19 cellular contexts compared by ENCODE assay signal in the genomic region with DNA sequence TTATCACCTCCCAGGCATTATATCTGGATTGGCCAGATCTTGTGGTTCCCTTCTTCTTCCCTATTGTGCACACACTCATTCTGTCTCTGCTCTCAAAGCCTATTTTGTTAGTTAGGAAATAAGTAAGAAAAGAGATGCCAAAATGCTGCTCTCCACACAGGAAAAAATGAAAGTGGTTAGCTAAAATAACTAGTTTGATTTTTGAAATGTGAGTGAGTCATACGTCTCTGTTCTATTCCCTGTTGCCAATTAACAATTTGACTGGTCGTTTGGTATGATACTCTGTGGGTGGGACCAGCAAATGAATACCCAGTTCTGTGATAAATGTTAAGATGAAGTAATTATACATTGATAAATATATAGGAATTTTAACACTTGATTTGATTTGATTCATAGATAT. TPM values are rescaled to one million over a fixed set of nuclear protein-coding genes. Genes with fewer than 3 reads are reported as not detected.
DNase-seq lines count a peak whose midpoint lies in the region; ATAC-seq and TF ChIP-seq lines count a peak whose summit lies in the region.
"Had no signal": no experiment of that assay in that cellular context is flagged by ENCODE, and none has a peak within 500 bp of the region (broad histone marks: within the 10 kb centered on the region; RNA-seq: fewer than 3 reads in every experiment).

No MANE protein-coding gene starts in this region.

- DNase-seq in activated CD4-positive, alpha-beta T cell treated with anti-CD3 and anti-CD28 coated beads for 36 hours: no peak
- no peak for DNase-seq in activated CD4-positive, alpha-beta T cell treated with anti-CD3 and anti-CD28 coated beads for 1 hour
- DNase-seq in NB4 (ENCODE audit: low read depth) (peak; percentile 27), dedifferentiated amniotic fluid mesenchymal stem cell (ENCODE audit: extremely low spot score) (peak; percentile 50), skeletal muscle cell (ENCODE audit: low read depth) (peak; percentile 31), GM19238 (ENCODE audit: insufficient read length, low spot score) (no peak), NK-92 (lab: John Stamatoyannopoulos, UW; ENCODE audit: unreplicated experiment) (no peak)
- DNase-seq: activated CD4-positive, alpha-beta T cell treated with anti-CD3 and anti-CD28 coated beads for 4 hours; DND-41; effector CD4-positive, alpha-beta T cell; heart left ventricle; left ventricle myocardium inferior; NCI-H2029; NK-92 treated with Interleukin-12 subunit alpha and Interleukin-12 subunit beta, amount 100 ng/mL, for 24 hours; upper lobe of right lung had no signal

- H3K4me1 Mint-ChIP-seq in activated CD4-positive, alpha-beta T cell treated with anti-CD3 and anti-CD28 coated beads for 36 hours: peaks cover 44% of the 10 kb centered on the region

- no peak overlapping the region for H3K4me3 ChIP-seq in NB4 (ENCODE audit: low read depth, low read length)
- H3K4me3 ChIP-seq in skeletal muscle cell (ENCODE audit: low read depth, low read length): no peak overlapping the region
- H3K4me3 ChIP-seq: heart left ventricle, left ventricle myocardium inferior, smooth muscle cell, upper lobe of right lung had no signal

- TF ChIP-seq CTCF in NB4 (IDR thresholded peaks at IDR 0.05; ENCODE audit: low read depth, low read length): no peak

- peak overlapping the region; percentile 77 for H3K27ac Mint-ChIP-seq in activated CD4-positive, alpha-beta T cell treated with anti-CD3 and anti-CD28 coated beads for 36 hours
- H3K27ac Mint-ChIP-seq: B cell had no signal

- peaks cover 41% of the 10 kb centered on the region for H3K36me3 Mint-ChIP-seq in activated CD4-positive, alpha-beta T cell treated with anti-CD3 and anti-CD28 coated beads for 36 hours (ENCODE audit: low read depth)

- intact Hi-C loops in activated CD4-positive, alpha-beta T cell treated with anti-CD3 and anti-CD28 coated beads for 36 hours (cut with DNase I, micrococcal nuclease): no loop called here

- ATAC-seq in activated CD4-positive, alpha-beta T cell treated with anti-CD3 and anti-CD28 coated beads for 36 hours: peak; percentile 50
- no peak for ATAC-seq in GM18505 (IDR thresholded peaks at IDR 0.05; ENCODE audit: unreplicated experiment)
- ATAC-seq: heart left ventricle, upper lobe of right lung had no signal

- no peaks in the 10 kb centered on the region for H3K9me3 Mint-ChIP-seq in activated CD4-positive, alpha-beta T cell treated with anti-CD3 and anti-CD28 coated beads for 36 hours (ENCODE audit: low read depth)
- H3K9me3 Mint-ChIP-seq: neural crest cell had no signal

- H3K4me3 Mint-ChIP-seq in activated CD4-positive, alpha-beta T cell treated with anti-CD3 and anti-CD28 coated beads for 36 hours: no peak overlapping the region
- H3K4me3 Mint-ChIP-seq: B cell, neural crest cell had no signal

- POLR2A ChIA-PET in activated CD4-positive, alpha-beta T cell treated with anti-CD3 and anti-CD28 coated beads for 36 hours (lab: Charles Lee): interaction anchor here (0.5 kb wide), 1 partner anchor 482 kb away, joined by 5 read pairs; no protein-coding TSS in a partner anchor

- TF ChIP-seq POLR2A in NB4 (IDR thresholded peaks at IDR 0.05; ENCODE audit: extremely low read depth, insufficient read length) (no peak), GM18505 (IDR thresholded peaks at IDR 0.05; ENCODE audit: borderline replicate concordance, extremely low read depth, insufficient read depth, insufficient read length) (no peak)

- CTCF ChIA-PET in activated CD4-positive, alpha-beta T cell treated with anti-CD3 and anti-CD28 coated beads for 36 hours (lab: Charles Lee): interaction anchor here (0.6 to 3.1 kb wide), 7 partner anchors 18 to 129 kb away, joined by 3 to 10 read pairs (median 4); no protein-coding TSS in a partner anchor

- H3K27me3 Mint-ChIP-seq in activated CD4-positive, alpha-beta T cell treated with anti-CD3 and anti-CD28 coated beads for 36 hours: no peaks in the 10 kb centered on the region
- H3K27me3 Mint-ChIP-seq: B cell had no signal

RNA-seq across cellular contexts. Expression of gene LMNB1, which starts 28.2 kb away (rescaled TPM):
- total RNA-seq in activated CD4-positive, alpha-beta T cell treated with anti-CD3 and anti-CD28 coated beads for 36 hours: 100 to 1,000 TPM; 209 to 240 TPM

Comparison
In these comparisons a context has a peak if more than half of its experiments do, and no peak if none do; other contexts are left out.
1. DNase-seq: peak in NB4 (single experiment), dedifferentiated amniotic fluid mesenchymal stem cell (single experiment) and skeletal muscle cell (single experiment); none in activated CD4-positive, alpha-beta T cell treated with anti-CD3 and anti-CD28 coated beads for 36 hours (single experiment), activated CD4-positive, alpha-beta T cell treated with anti-CD3 and anti-CD28 coated beads for 1 hour (single experiment), GM19238 (single experiment) and NK-92 (single experiment).